Comparison of ENCODE assay signal across 10 cellular contexts in the genomic region with DNA sequence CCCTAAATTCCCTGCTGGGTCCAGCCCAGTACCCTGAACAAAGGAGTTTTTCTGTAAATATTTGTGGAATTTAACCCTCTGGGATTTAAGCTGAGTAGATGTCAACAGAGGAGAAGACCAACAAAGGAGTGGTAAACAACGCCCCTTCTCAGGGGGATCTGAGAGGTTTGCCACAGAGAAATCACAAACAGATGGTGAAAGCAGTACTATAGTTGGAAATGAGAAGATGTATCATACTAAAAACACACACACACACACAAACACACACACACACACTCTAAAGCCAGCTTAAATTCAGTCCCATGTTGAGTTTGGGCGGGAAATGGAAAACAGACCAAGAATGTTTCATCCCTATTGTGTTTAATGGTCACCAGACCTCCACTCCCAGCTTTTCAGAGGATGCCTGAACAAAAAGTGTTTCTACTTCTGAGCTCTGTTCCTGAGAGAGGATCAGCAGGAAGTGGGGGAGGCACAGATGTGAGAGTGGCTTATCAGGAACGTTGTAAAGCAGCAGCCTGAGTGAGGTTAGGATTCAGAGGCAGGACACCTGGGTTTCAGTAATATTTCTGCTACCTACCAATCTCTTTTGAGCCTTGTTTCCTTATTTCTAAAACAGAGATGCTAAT. TPM values are rescaled to one million over a fixed set of nuclear protein-coding genes. Genes with fewer than 3 reads are reported as not detected.
A peak's percentile ranks its signal among the peaks of the same experiment; 100 is the strongest.
DNase-seq lines count a peak whose midpoint lies in the region; ATAC-seq and TF ChIP-seq lines count a peak whose summit lies in the region.
"Had no signal": no experiment of that assay in that cellular context is flagged by ENCODE, and none has a peak within 500 bp of the region (broad histone marks: within the 10 kb centered on the region; RNA-seq: fewer than 3 reads in every experiment).

No MANE protein-coding gene starts in this region.

- peak; percentile 81 for DNase-seq in AG10803 (ENCODE audit: low read depth)
- no peak for DNase-seq in HFFc6
- no peak for DNase-seq in WTC11 (ENCODE audit: low spot score)
- DNase-seq in immature natural killer cell: no peak
- DNase-seq in GM13977 (ENCODE audit: low spot score): no peak
- no peak for DNase-seq in NCI-H2107 treated with DMSO at 0.1 percent for 48 hours (lab: John Stamatoyannopoulos, UW; ENCODE audit: unreplicated experiment)
- no peak for DNase-seq in colonic mucosa
- no peak for DNase-seq in cortex of kidney (lab: John Stamatoyannopoulos, UW)

- H3K27ac Mint-ChIP-seq in HFFc6 (no peak overlapping the region), WTC11 (peak overlapping the region; percentile 93), immature natural killer cell (peak overlapping the region; percentile 92 to 100 (median 96))

- H3K9me3 Mint-ChIP-seq in HFFc6 (no peaks in the 10 kb centered on the region), WTC11 (no peaks in the 10 kb centered on the region), immature natural killer cell (no peaks in the 10 kb centered on the region)

- peak overlapping the region in 1 of 2 donors; percentile 34 for H3K9ac ChIP-seq in colonic mucosa (ENCODE audit: low read depth in 2 of 2, low read length in 2 of 2)

- H3K27me3 Mint-ChIP-seq in HFFc6 (ENCODE audit: insufficient read depth) (peaks cover 3% of the 10 kb centered on the region), WTC11 (ENCODE audit: low read depth) (no peaks in the 10 kb centered on the region), immature natural killer cell (ENCODE audit: low read depth in 3 of 3) (peaks cover 9 to 26% (median 14%) of the 10 kb centered on the region in 3 donors)

- peaks cover 21% of the 10 kb centered on the region for H3K4me1 Mint-ChIP-seq in HFFc6 (ENCODE audit: low read depth)
- peaks cover 31% of the 10 kb centered on the region for H3K4me1 Mint-ChIP-seq in WTC11
- peaks cover 87 to 93% of the 10 kb centered on the region in 2 donors for H3K4me1 Mint-ChIP-seq in immature natural killer cell

- no peaks in the 10 kb centered on the region for H3K27me3 ChIP-seq in colonic mucosa

- H3K4me3 ChIP-seq in AG10803 (ENCODE audit: low read length): no peak overlapping the region
- H3K4me3 ChIP-seq in colonic mucosa: no peak overlapping the region

- no peaks in the 10 kb centered on the region for H3K4me1 ChIP-seq in colonic mucosa

- H3K36me3 Mint-ChIP-seq in HFFc6 (ENCODE audit: low read depth) (no peaks in the 10 kb centered on the region), WTC11 (no peaks in the 10 kb centered on the region), immature natural killer cell (peaks cover 37 to 48% (median 40%) of the 10 kb centered on the region in 3 donors)

- in situ Hi-C loops in GM13977 (cut with MboI; ENCODE audit: low pct_unique_long_range_greater_than_20kb, low sequenced_read_pairs, unreplicated experiment): no loop called here

- TF ChIP-seq CTCF in AG10803 (conservative IDR thresholded peaks at IDR 0.05; ENCODE audit: low read length) (no peak), HFFc6 (IDR thresholded peaks at IDR 0.05) (no peak), WTC11 (IDR thresholded peaks at IDR 0.05) (no peak), GM13977 (IDR thresholded peaks at IDR 0.05; ENCODE audit: extremely low read depth, insufficient read depth, missing control alignments) (no peak), colonic mucosa (IDR thresholded peaks at IDR 0.05) (no peak)

- H3K9me3 ChIP-seq in colonic mucosa: no peaks in the 10 kb centered on the region

- CTCF ChIA-PET in WTC11 (lab: Charles Lee): interaction anchor here (0.5 to 2.6 kb wide), 8 partner anchors 12 to 496 kb away, joined by 3 to 14 read pairs (median 3); partner anchors contain the start of gene SMAGP

- intact Hi-C loops in colonic mucosa (cut with DNase I): no loop called here

- H3K27ac ChIP-seq in colonic mucosa: no peak overlapping the region

- ATAC-seq in WTC11: peak; percentile 86

- peak overlapping the region; percentile 13; the same call in 1 of the 2 replicates for H3K4me3 Mint-ChIP-seq in HFFc6
- no peak overlapping the region for H3K4me3 Mint-ChIP-seq in WTC11
- peak overlapping the region; percentile 86 to 99 (median 97) for H3K4me3 Mint-ChIP-seq in immature natural killer cell

- POLR2A ChIA-PET in WTC11 (lab: Charles Lee): interaction anchor here (0.6 to 1.2 kb wide), 7 partner anchors 82 to 391 kb away, joined by 3 to 6 read pairs (median 3); partner anchors contain the start of genes DAZAP2 and POU6F1

- H3K36me3 ChIP-seq in colonic mucosa: no peaks in the 10 kb centered on the region

TF ChIP-seq in WTC11, 78 proteins besides CTCF, POLR2A, EP300 and RAD21:
- TF ChIP-seq ZNF121 (CRISPR knock-in tag; IDR thresholded peaks at IDR 0.05): no peak
- TF ChIP-seq, protein P1, sequence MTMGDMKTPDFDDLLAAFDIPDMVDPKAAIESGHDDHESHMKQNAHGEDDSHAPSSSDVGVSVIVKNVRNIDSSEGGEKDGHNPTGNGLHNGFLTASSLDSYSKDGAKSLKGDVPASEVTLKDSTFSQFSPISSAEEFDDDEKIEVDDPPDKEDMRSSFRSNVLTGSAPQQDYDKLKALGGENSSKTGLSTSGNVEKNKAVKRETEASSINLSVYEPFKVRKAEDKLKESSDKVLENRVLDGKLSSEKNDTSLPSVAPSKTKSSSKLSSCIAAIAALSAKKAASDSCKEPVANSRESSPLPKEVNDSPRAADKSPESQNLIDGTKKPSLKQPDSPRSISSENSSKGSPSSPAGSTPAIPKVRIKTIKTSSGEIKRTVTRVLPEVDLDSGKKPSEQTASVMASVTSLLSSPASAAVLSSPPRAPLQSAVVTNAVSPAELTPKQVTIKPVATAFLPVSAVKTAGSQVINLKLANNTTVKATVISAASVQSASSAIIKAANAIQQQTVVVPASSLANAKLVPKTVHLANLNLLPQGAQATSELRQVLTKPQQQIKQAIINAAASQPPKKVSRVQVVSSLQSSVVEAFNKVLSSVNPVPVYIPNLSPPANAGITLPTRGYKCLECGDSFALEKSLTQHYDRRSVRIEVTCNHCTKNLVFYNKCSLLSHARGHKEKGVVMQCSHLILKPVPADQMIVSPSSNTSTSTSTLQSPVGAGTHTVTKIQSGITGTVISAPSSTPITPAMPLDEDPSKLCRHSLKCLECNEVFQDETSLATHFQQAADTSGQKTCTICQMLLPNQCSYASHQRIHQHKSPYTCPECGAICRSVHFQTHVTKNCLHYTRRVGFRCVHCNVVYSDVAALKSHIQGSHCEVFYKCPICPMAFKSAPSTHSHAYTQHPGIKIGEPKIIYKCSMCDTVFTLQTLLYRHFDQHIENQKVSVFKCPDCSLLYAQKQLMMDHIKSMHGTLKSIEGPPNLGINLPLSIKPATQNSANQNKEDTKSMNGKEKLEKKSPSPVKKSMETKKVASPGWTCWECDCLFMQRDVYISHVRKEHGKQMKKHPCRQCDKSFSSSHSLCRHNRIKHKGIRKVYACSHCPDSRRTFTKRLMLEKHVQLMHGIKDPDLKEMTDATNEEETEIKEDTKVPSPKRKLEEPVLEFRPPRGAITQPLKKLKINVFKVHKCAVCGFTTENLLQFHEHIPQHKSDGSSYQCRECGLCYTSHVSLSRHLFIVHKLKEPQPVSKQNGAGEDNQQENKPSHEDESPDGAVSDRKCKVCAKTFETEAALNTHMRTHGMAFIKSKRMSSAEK (CRISPR knock-in tag; IDR thresholded peaks at IDR 0.05; ENCODE audit: borderline replicate concordance): no peak

RNA-seq across cellular contexts. Expression of gene BIN2, which starts 3.2 kb away (rescaled TPM):
- not detected for total RNA-seq in HFFc6 (2021; fragmentation: NEBNext Ultra II Directional; extraction: Animal tissue kit (Norgen Biotek cat#: 25700))
- total RNA-seq in WTC11 (2021) (0.14 to 0.44 TPM (median 0.20 TPM) in 3 replicates), colonic mucosa (1 to 10 TPM; 6.7 to 6.8 TPM)
- 100 to 1,000 TPM; 353 to 582 (median 359) TPM for polyA plus RNA-seq in immature natural killer cell

RNA-seq across cellular contexts. Expression of gene CELA1, which starts 25.7 kb away (rescaled TPM):
- total RNA-seq in HFFc6 (2021; fragmentation: NEBNext Ultra II Directional; extraction: Animal tissue kit (Norgen Biotek cat#: 25700)): not detected
- total RNA-seq in WTC11 (2021): not detected in 3 replicates
- under 1 TPM in 2 of 3 donors, not detected in 1; 0.37 to 1.00 TPM for polyA plus RNA-seq in immature natural killer cell
- total RNA-seq in colonic mucosa: not detected
- total RNA-seq: HT1080, mucosa of gallbladder had no signal

RNA-seq across cellular contexts. Expression of gene SMAGP, which starts 50.6 kb away (rescaled TPM):
- 10 to 100 TPM; 30.0 to 43.5 (median 32.5) TPM for total RNA-seq in HFFc6 (2021; fragmentation: NEBNext Ultra II Directional; extraction: Animal tissue kit (Norgen Biotek cat#: 25700))
- total RNA-seq in WTC11 (2021) (11.6 to 12.5 TPM (median 11.7 TPM) in 3 replicates), colonic mucosa (100 to 1,000 TPM in 1 of 2 donors, 10 to 100 TPM in 1; 74.4 to 119 TPM)
- polyA plus RNA-seq in immature natural killer cell: 10 to 100 TPM; 26.7 to 41.9 (median 34.6) TPM
